ENCODE assay signal across 1 cellular context in genomic region chr16:20900299-20901067, GRCh38.
A peak's percentile ranks its signal among the peaks of the same experiment; 100 is the strongest.
TF ChIP-seq lines count a peak whose summit lies in the region.

Gene DCUN1D3 (minus strand): TSS chr16:20900358. CDS start chr16:20862538, 37,820 bp downstream.
Gene LYRM1 (plus strand): TSS chr16:20900771. CDS start chr16:20915556, 14,785 bp downstream.

TF ChIP-seq in HepG2, 621 proteins besides CTCF, POLR2A, EP300 and RAD21 (continued from another document and continues in another):
- TF ChIP-seq ZNF407 (CRISPR knock-in tag; IDR thresholded peaks at IDR 0.05; ENCODE audit: not compliant biosample characterization): peak; percentile 70
- TF ChIP-seq ZNF607 (CRISPR knock-in tag; IDR thresholded peaks at IDR 0.05; ENCODE audit: borderline replicate concordance): peak; percentile 73; the same call in 1 of the 2 replicates
- TF ChIP-seq STAG1 (CRISPR knock-in tag; IDR thresholded peaks at IDR 0.05): no peak; the same call in none of the 2 replicates
- peak; percentile 78; the same call in 1 of the 2 replicates for TF ChIP-seq NFKB2 (CRISPR knock-in tag; IDR thresholded peaks at IDR 0.05; ENCODE audit: borderline replicate concordance)
- TF ChIP-seq ZNF335 (CRISPR knock-in tag; IDR thresholded peaks at IDR 0.05): peak; percentile 20; the same call in 1 of the 2 replicates
- TF ChIP-seq HNF1A (IDR thresholded peaks at IDR 0.05; ENCODE audit: low read depth): no peak
- peak; percentile 65 for TF ChIP-seq HNF1A (CRISPR knock-in tag; IDR thresholded peaks at IDR 0.05; ENCODE audit: borderline replicate concordance)
- no peak; the same call in 1 of the 2 replicates for TF ChIP-seq SIX4 (CRISPR knock-in tag; IDR thresholded peaks at IDR 0.05)
- peak; percentile 61; the same call in 1 of the 2 replicates for TF ChIP-seq DNMT1 (CRISPR knock-in tag; IDR thresholded peaks at IDR 0.05)
- TF ChIP-seq KDM6A (CRISPR knock-in tag; IDR thresholded peaks at IDR 0.05; ENCODE audit: low read depth): no peak
- TF ChIP-seq, protein P1, sequence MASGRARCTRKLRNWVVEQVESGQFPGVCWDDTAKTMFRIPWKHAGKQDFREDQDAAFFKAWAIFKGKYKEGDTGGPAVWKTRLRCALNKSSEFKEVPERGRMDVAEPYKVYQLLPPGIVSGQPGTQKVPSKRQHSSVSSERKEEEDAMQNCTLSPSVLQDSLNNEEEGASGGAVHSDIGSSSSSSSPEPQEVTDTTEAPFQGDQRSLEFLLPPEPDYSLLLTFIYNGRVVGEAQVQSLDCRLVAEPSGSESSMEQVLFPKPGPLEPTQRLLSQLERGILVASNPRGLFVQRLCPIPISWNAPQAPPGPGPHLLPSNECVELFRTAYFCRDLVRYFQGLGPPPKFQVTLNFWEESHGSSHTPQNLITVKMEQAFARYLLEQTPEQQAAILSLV (CRISPR knock-in tag; IDR thresholded peaks at IDR 0.05; ENCODE audit: borderline replicate concordance): peak; percentile 80; the same call in 1 of the 2 replicates
- TF ChIP-seq SIX1 (CRISPR knock-in tag; IDR thresholded peaks at IDR 0.05; ENCODE audit: borderline replicate concordance): no peak
- TF ChIP-seq STAT5B (CRISPR knock-in tag; IDR thresholded peaks at IDR 0.05): peak; percentile 65; the same call in 1 of the 2 replicates
- TF ChIP-seq ZNF512 (CRISPR knock-in tag; IDR thresholded peaks at IDR 0.05): no peak
- TF ChIP-seq ZNF672 (CRISPR knock-in tag; IDR thresholded peaks at IDR 0.05): peak; percentile 4; the same call in 1 of the 2 replicates
- peak; percentile 98 for TF ChIP-seq ZKSCAN5 (CRISPR knock-in tag; IDR thresholded peaks at IDR 0.05)
- TF ChIP-seq TBX3 (IDR thresholded peaks at IDR 0.05; ENCODE audit: borderline replicate concordance): peak; percentile 44; the same call in 1 of the 2 replicates
- TF ChIP-seq, protein P2, sequence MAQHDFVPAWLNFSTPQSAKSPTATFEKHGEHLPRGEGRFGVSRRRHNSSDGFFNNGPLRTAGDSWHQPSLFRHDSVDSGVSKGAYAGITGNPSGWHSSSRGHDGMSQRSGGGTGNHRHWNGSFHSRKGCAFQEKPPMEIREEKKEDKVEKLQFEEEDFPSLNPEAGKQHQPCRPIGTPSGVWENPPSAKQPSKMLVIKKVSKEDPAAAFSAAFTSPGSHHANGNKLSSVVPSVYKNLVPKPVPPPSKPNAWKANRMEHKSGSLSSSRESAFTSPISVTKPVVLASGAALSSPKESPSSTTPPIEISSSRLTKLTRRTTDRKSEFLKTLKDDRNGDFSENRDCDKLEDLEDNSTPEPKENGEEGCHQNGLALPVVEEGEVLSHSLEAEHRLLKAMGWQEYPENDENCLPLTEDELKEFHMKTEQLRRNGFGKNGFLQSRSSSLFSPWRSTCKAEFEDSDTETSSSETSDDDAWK (CRISPR knock-in tag; IDR thresholded peaks at IDR 0.05): no peak
- TF ChIP-seq MATR3 (CRISPR knock-in tag; IDR thresholded peaks at IDR 0.05): no peak
- peak; percentile 44; the same call in 1 of the 2 replicates for TF ChIP-seq BRF2 (CRISPR knock-in tag; IDR thresholded peaks at IDR 0.05)
- peak; percentile 94; the same call in 1 of the 2 replicates for TF ChIP-seq ZNF841 (CRISPR knock-in tag; IDR thresholded peaks at IDR 0.05; ENCODE audit: borderline replicate concordance)
- TF ChIP-seq, protein P3, sequence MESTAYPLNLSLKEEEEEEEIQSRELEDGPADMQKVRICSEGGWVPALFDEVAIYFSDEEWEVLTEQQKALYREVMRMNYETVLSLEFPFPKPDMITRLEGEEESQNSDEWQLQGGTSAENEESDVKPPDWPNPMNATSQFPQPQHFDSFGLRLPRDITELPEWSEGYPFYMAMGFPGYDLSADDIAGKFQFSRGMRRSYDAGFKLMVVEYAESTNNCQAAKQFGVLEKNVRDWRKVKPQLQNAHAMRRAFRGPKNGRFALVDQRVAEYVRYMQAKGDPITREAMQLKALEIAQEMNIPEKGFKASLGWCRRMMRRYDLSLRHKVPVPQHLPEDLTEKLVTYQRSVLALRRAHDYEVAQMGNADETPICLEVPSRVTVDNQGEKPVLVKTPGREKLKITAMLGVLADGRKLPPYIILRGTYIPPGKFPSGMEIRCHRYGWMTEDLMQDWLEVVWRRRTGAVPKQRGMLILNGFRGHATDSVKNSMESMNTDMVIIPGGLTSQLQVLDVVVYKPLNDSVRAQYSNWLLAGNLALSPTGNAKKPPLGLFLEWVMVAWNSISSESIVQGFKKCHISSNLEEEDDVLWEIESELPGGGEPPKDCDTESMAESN (CRISPR knock-in tag; conservative IDR thresholded peaks at IDR 0.05): peak; percentile 77; the same call in 1 of the 2 replicates
- TF ChIP-seq AGO2 (optimal IDR thresholded peaks at IDR 0.05; ENCODE audit: low read depth, low read length): peak; percentile 95
- TF ChIP-seq SALL2 (CRISPR knock-in tag; IDR thresholded peaks at IDR 0.05): peak; percentile 91
- no peak for TF ChIP-seq NPAS2 (CRISPR knock-in tag; IDR thresholded peaks at IDR 0.05; ENCODE audit: borderline replicate concordance)
- 0 out of 2 replicates have a peak, but pooled peaks have one; percentile 28 for TF ChIP-seq NFAT5 (CRISPR knock-in tag; IDR thresholded peaks at IDR 0.05)
- TF ChIP-seq IRF2 (CRISPR knock-in tag; IDR thresholded peaks at IDR 0.05): peak; percentile 72; the same call in 1 of the 2 replicates
